In genomic region chr2:48113767-48114166, GRCh38 we compare ENCODE assay signal across 11 cellular contexts.
A peak's percentile ranks its signal among the peaks of the same experiment; 100 is the strongest.
DNase-seq lines count a peak whose midpoint lies in the region; ATAC-seq, FAIRE-seq and TF ChIP-seq lines count a peak whose summit lies in the region.
"Had no signal": no experiment of that assay in that cellular context is flagged by ENCODE, and none has a peak within 500 bp of the region (broad histone marks: within the 10 kb centered on the region; RNA-seq: fewer than 3 reads in every experiment).

No MANE protein-coding gene starts in this region.

- DNase-seq in GM04504 (ENCODE audit: low read depth) = peak; percentile 55
- no peak for DNase-seq in K562 (ENCODE audit: extremely low read depth in 1 of 4, low spot score in 3 of 4)
- DNase-seq in ascending aorta (ENCODE audit: low spot score in 2 of 2) = no peak
- no peak for DNase-seq in amygdala (lab: John Stamatoyannopoulos, UW)
- DNase-seq in stimulated activated naive CD8-positive, alpha-beta T cell treated with anti-CD3 and anti-CD28 coated beads, Interleukin-15, amount 100 ng/mL, for 72 hours = no peak
- DNase-seq: DMS 273 treated with DMSO at 0.1 percent for 48 hours, NCI-H1048, SK-N-SH had no signal

- H4K20me1 ChIP-seq in K562 (replicated peaks; ENCODE audit: control insufficient read depth, insufficient read depth, low read length) = no peaks in the 10 kb centered on the region

- in situ Hi-C loops in K562 (cut with MboI) = no loop called here

- H3K9ac ChIP-seq in K562 (ENCODE audit: insufficient read depth in 1 of 2, low read depth in 2 of 2, low read length in 2 of 2) (peak overlapping the region in 1 of 2 experiments; percentile 37; a peak in 1 of 4 replicates), parathyroid adenoma (no peak overlapping the region)
- H3K9ac ChIP-seq: SK-N-SH had no signal

- no TSS peak for BruUV-seq in K562 (replicated peaks; lab: Mats Ljungman, UMichigan)

- H3K36me3 ChIP-seq in K562 (ENCODE audit: control insufficient read depth, insufficient read depth, low read length) = no peaks in the 10 kb centered on the region
- H3K36me3 ChIP-seq in parathyroid adenoma (ENCODE audit: control insufficient read depth, insufficient read depth, low read length) = no peaks in the 10 kb centered on the region
- no peaks in the 10 kb centered on the region for H3K36me3 ChIP-seq in ascending aorta

- intact Hi-C loops in K562 (cut with micrococcal nuclease) (no loop called here), ascending aorta (cut with DNase I) (no loop called here)

- WGBS in K562 (ENCODE audit: insufficient coverage, low coverage, missing lambda C conversion rate) = 50% methylated on average over 1 of the region's 1 CpG

- FAIRE-seq in K562 (lab: Jason Lieb, UNC) = no peak

- peak overlapping the region in 1 of 2 donors; percentile 63 for H3K27ac Mint-ChIP-seq in stimulated activated naive CD8-positive, alpha-beta T cell treated with anti-CD3 and anti-CD28 coated beads, Interleukin-15, amount 100 ng/mL, for 72 hours
- H3K27ac Mint-ChIP-seq: stimulated activated naive CD8-positive, alpha-beta T cell treated with anti-CD3 and anti-CD28 coated beads, Interleukin-15, Interleukin-2, amounts not matched to agents 100 ng/mL and 50 ng/mL, for 24 hours had no signal

- no peak for TF ChIP-seq EP300 in K562 (IDR thresholded peaks at IDR 0.05; ENCODE audit: low read length)

- H2AFZ ChIP-seq in K562 (ENCODE audit: low read depth, low read length) = peak overlapping the region; percentile 64
- H2AFZ ChIP-seq in parathyroid adenoma = peak overlapping the region; percentile 59

- no peaks in the 10 kb centered on the region for H3K9me3 Mint-ChIP-seq in stimulated activated naive CD8-positive, alpha-beta T cell treated with anti-CD3 and anti-CD28 coated beads, Interleukin-15, amount 100 ng/mL, for 72 hours
- H3K9me3 Mint-ChIP-seq: stimulated activated naive CD8-positive, alpha-beta T cell treated with anti-CD3 and anti-CD28 coated beads, Interleukin-15, Interleukin-2, amounts not matched to agents 100 ng/mL and 50 ng/mL, for 24 hours had no signal

- H3K27me3 ChIP-seq in K562 (ENCODE audit: control insufficient read depth in 2 of 2, insufficient read depth in 2 of 2, low read length in 2 of 2) (no peaks in the 10 kb centered on the region), parathyroid adenoma (ENCODE audit: control insufficient read depth, insufficient read depth, low read length) (no peaks in the 10 kb centered on the region), ascending aorta (no peaks in the 10 kb centered on the region)

- H3K79me2 ChIP-seq in K562 (ENCODE audit: control insufficient read depth, insufficient read depth, low read length) = no peaks in the 10 kb centered on the region
- H3K79me2 ChIP-seq in parathyroid adenoma = no peaks in the 10 kb centered on the region

- CTCF ChIA-PET in K562 (lab: Yijun Ruan, JAX; ENCODE audit: low intra/inter-chr PET ratio) = interaction anchor here (0.6 to 0.9 kb wide), 2 partner anchors 307 to 670 kb away, joined by 3 read pairs; no protein-coding TSS in a partner anchor

- H3K4me3 ChIP-seq in K562 (no peak overlapping the region), parathyroid adenoma (ENCODE audit: low read depth, low read length) (no peak overlapping the region), ascending aorta (no peak overlapping the region)

- ATAC-seq in HG03342 (IDR thresholded peaks at IDR 0.05; ENCODE audit: unreplicated experiment) (peak; percentile 14), K562 (no peak)
- no peak for ATAC-seq in stimulated activated naive CD8-positive, alpha-beta T cell treated with anti-CD3 and anti-CD28 coated beads, Interleukin-15, amount 100 ng/mL, for 72 hours

- peaks cover 35% of the 10 kb centered on the region for H3K4me1 Mint-ChIP-seq in stimulated activated naive CD8-positive, alpha-beta T cell treated with anti-CD3 and anti-CD28 coated beads, Interleukin-15, amount 100 ng/mL, for 72 hours

- H3K9me1 ChIP-seq in K562 (ENCODE audit: control insufficient read depth, insufficient read depth, low read length) = no peaks in the 10 kb centered on the region

- no peak overlapping the region for H3K4me3 Mint-ChIP-seq in stimulated activated naive CD8-positive, alpha-beta T cell treated with anti-CD3 and anti-CD28 coated beads, Interleukin-15, amount 100 ng/mL, for 72 hours
- H3K4me3 Mint-ChIP-seq: stimulated activated naive CD8-positive, alpha-beta T cell treated with anti-CD3 and anti-CD28 coated beads, Interleukin-15, Interleukin-2, amounts not matched to agents 100 ng/mL and 50 ng/mL, for 24 hours had no signal

- POLR2A ChIA-PET in K562 (lab: Yijun Ruan, JAX) = interaction anchor here (0.6 to 1.2 kb wide), 3 partner anchors 10 to 256 kb away, joined by 3 read pairs; no protein-coding TSS in a partner anchor

- no peaks in the 10 kb centered on the region for H3K9me3 ChIP-seq in K562 (replicated peaks; ENCODE audit: control insufficient read depth, insufficient read depth, low read depth, low read length)
- no peaks in the 10 kb centered on the region for H3K9me3 ChIP-seq in parathyroid adenoma (ENCODE audit: control insufficient read depth, low read length)
- no peaks in the 10 kb centered on the region for H3K9me3 ChIP-seq in ascending aorta
- H3K9me3 ChIP-seq: SK-N-SH had no signal

- H3K27ac ChIP-seq in K562 (ENCODE audit: extremely low read depth, low read depth, low read length) = peak overlapping the region; percentile 43; the same call in 1 of the 3 replicates
- H3K27ac ChIP-seq in parathyroid adenoma = no peak overlapping the region
- no peak overlapping the region for H3K27ac ChIP-seq in ascending aorta

- H3K4me2 ChIP-seq in K562 (ENCODE audit: insufficient read depth, low read length) (no peak overlapping the region), parathyroid adenoma (ENCODE audit: low read length) (no peak overlapping the region)
- H3K4me2 ChIP-seq: SK-N-SH had no signal

- TF ChIP-seq CTCF in K562 (IDR thresholded peaks at IDR 0.05 in 2 of 3, conservative IDR thresholded peaks at IDR 0.05 in 1 of 3; ENCODE audit: insufficient read depth in 2 of 3, low read depth in 1 of 3, low read length in 3 of 3) (no peak), parathyroid adenoma (IDR thresholded peaks at IDR 0.05) (no peak), ascending aorta (IDR thresholded peaks at IDR 0.05) (no peak)

- no peaks in the 10 kb centered on the region for H3K27me3 Mint-ChIP-seq in stimulated activated naive CD8-positive, alpha-beta T cell treated with anti-CD3 and anti-CD28 coated beads, Interleukin-15, amount 100 ng/mL, for 72 hours
- H3K27me3 Mint-ChIP-seq: stimulated activated naive CD8-positive, alpha-beta T cell treated with anti-CD3 and anti-CD28 coated beads, Interleukin-15, Interleukin-2, amounts not matched to agents 100 ng/mL and 50 ng/mL, for 24 hours had no signal

- TF ChIP-seq POLR2A in K562 (conservative IDR thresholded peaks at IDR 0.05) = no peak

- H3K4me1 ChIP-seq in K562 (replicated peaks in 1 of 2; ENCODE audit: control insufficient read depth in 2 of 2, insufficient read depth in 2 of 2, low read length in 2 of 2) = peaks cover 23 to 24% of the 10 kb centered on the region in 2 experiments; a peak in 4 of 5 replicates
- H3K4me1 ChIP-seq in parathyroid adenoma = no peaks in the 10 kb centered on the region
- peaks cover 0 to 3% of the 10 kb centered on the region in 2 donors for H3K4me1 ChIP-seq in ascending aorta

- TF ChIP-seq RAD21 in K562 (CRISPR knock-in tag; conservative IDR thresholded peaks at IDR 0.05 in 1 of 2, IDR thresholded peaks at IDR 0.05 in 1 of 2) = no peak

TF ChIP-seq in K562, 482 proteins besides CTCF, POLR2A, EP300 and RAD21 (continues in another document):
- no peak for TF ChIP-seq PHF20 (IDR thresholded peaks at IDR 0.05; ENCODE audit: partially characterized antibody)
- no peak for TF ChIP-seq E2F8 (IDR thresholded peaks at IDR 0.05; ENCODE audit: low read depth, partially characterized antibody)
